Comparison of ENCODE assay signal across 13 cellular contexts in the genomic region with DNA sequence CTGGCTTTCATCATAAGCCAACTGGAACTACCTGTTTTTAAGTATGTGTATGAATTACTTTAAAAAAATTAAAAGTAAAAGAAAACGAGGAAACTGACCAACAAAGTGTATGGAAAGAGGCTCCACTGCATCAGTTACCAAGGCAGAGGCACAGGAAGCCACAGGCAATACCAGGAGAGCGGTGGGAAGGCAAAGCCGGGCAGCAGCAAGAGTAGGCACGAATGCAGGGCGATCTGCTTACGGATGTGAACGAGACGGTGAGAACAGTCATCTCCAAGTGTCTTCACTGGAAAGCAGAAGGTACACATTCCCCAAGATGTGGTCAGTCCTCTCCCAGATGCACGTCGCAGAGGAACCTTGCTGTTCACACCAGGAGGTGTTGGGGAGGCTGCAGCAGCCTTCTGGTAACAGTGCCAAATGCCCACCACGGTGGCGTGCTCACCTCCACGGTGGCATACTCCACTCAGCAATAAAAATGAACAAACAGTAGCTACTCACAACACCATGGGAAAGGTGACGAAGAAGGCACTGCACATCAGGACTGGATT.
"Had no signal": no experiment of that assay in that cellular context is flagged by ENCODE, and none has a peak within 500 bp of the region (broad histone marks: within the 10 kb centered on the region; RNA-seq: fewer than 3 reads in every experiment).

No MANE protein-coding gene starts in this region.

- H3K27ac Mint-ChIP-seq: activated B cell treated with CpG ODN at 0.5 μM for 24 hours, nephron progenitor cell, T-helper 17 cell had no signal

- FAIRE-seq: islet of Langerhans had no signal

- H3K27ac ChIP-seq: skin epidermis, tibial artery had no signal

- H3K27me3 Mint-ChIP-seq: activated B cell treated with CpG ODN at 0.5 μM for 24 hours; effector memory CD8-positive, alpha-beta T cell; T-helper 17 cell had no signal

- H3K4me3 Mint-ChIP-seq: activated B cell treated with CpG ODN at 0.5 μM for 24 hours; effector memory CD8-positive, alpha-beta T cell; nephron progenitor cell; T-helper 17 cell had no signal

- H3K4me3 ChIP-seq: skin epidermis, tibial artery had no signal

- H3K27me3 ChIP-seq: tibial artery had no signal

- DNase-seq: activated CD4-positive, alpha-beta T cell treated with anti-CD3 and anti-CD28 coated beads, Interleukin-2, amount 50 U/mL, for 1 hour; activated gamma-delta T cell treated with Interleukin-2 at 50 U/mL for 16 hours; caudate nucleus; effector memory CD8-positive, alpha-beta T cell; erythroblast; nephron progenitor cell; SHP77 had no signal

- ATAC-seq: effector memory CD8-positive, alpha-beta T cell; left lobe of liver; T-helper 17 cell had no signal

- H3K9me3 Mint-ChIP-seq: effector memory CD8-positive, alpha-beta T cell had no signal
